Comparison of ENCODE assay signal across 8 cellular contexts in the genomic region with DNA sequence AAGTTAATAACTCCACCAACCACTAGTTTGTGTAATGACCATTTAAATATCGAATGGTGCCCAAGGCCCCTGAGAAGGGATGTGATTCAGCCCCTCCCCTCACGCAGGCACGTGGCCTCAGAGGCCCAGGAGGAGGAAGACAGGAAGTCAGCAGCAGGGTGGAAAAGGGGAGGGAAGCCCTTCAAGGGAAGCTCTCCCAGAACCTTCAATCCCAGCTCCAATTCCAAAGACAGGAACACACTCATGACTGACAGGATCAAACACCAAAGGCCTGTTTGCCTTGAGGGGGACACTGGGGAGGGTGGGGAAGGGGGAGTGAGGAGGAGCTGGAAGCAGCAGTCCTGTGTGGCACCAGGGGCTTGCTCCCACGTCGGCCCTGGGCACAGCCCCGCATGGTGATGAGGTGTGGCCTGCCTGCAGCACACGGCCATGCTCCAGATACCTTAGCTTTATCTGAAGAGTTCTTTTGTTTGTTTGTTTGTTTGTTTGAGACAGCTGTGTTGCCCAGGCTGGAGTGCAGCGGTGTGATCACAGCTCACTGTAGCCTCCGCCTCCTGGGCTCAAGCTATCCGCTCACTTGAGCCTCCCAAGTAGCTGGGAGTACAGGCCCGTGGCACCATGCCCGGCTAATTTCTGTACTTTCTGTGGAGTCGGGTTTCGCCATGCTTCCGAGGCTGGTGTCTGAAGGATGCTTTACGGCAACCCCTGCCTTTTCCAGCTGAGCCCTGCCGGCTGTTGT.
DNase-seq lines count a peak whose midpoint lies in the region; ATAC-seq and TF ChIP-seq lines count a peak whose summit lies in the region.

No MANE protein-coding gene starts in this region.

- no peak overlapping the region for H2AFZ ChIP-seq in DND-41 (ENCODE audit: low read depth, low read length)

- peaks cover 96% of the 10 kb centered on the region for H4K20me1 ChIP-seq in DND-41 (ENCODE audit: insufficient read depth, low read length)

- H3K27me3 Mint-ChIP-seq in activated naive CD8-positive, alpha-beta T cell treated with anti-CD3 and anti-CD28 coated beads, Interleukin-2, amount 50 U/mL, for 24 hours = no peaks in the 10 kb centered on the region
- peaks cover 8 to 28% (median 27%) of the 10 kb centered on the region in 3 donors for H3K27me3 Mint-ChIP-seq in immature natural killer cell (ENCODE audit: low read depth in 3 of 3)

- H3K27ac Mint-ChIP-seq in activated naive CD8-positive, alpha-beta T cell treated with anti-CD3 and anti-CD28 coated beads, Interleukin-2, amount 50 U/mL, for 24 hours = peak overlapping the region; percentile 76
- H3K27ac Mint-ChIP-seq in immature natural killer cell = peak overlapping the region; percentile 4 to 83 (median 62)

- H3K4me2 ChIP-seq in DND-41 (ENCODE audit: insufficient read depth, low read length) = no peak overlapping the region

- peak overlapping the region; percentile 34; the same call in 1 of the 2 replicates for H3K27ac ChIP-seq in DND-41 (ENCODE audit: low read length)

- no peaks in the 10 kb centered on the region for H3K9me3 Mint-ChIP-seq in activated naive CD8-positive, alpha-beta T cell treated with anti-CD3 and anti-CD28 coated beads, Interleukin-2, amount 50 U/mL, for 24 hours
- H3K9me3 Mint-ChIP-seq in immature natural killer cell = no peaks in the 10 kb centered on the region

- peaks cover 23% of the 10 kb centered on the region for H3K36me3 Mint-ChIP-seq in activated naive CD8-positive, alpha-beta T cell treated with anti-CD3 and anti-CD28 coated beads, Interleukin-2, amount 50 U/mL, for 24 hours (ENCODE audit: low read depth)
- H3K36me3 Mint-ChIP-seq in immature natural killer cell = no peaks in the 10 kb centered on the region

- H3K4me3 ChIP-seq in DND-41 (ENCODE audit: low read depth in 1 of 2, low read length in 2 of 2) = no peak overlapping the region

- TF ChIP-seq CTCF in DND-41 (IDR thresholded peaks at IDR 0.05; ENCODE audit: borderline replicate concordance, extremely low read depth, low read length, poor library complexity, severe bottlenecking) = no peak

- H3K4me1 ChIP-seq in DND-41 (ENCODE audit: insufficient read depth, low read length) = peaks cover 58% of the 10 kb centered on the region

- ATAC-seq in DND-41 (ENCODE audit: insufficient read depth, low read depth) (peak; percentile 52; the same call in 1 of the 3 replicates), HG02588 (IDR thresholded peaks at IDR 0.05; ENCODE audit: unreplicated experiment) (no peak), GM19452 (IDR thresholded peaks at IDR 0.05; ENCODE audit: unreplicated experiment) (no peak)
- ATAC-seq in activated naive CD8-positive, alpha-beta T cell treated with anti-CD3 and anti-CD28 coated beads, Interleukin-2, amount 50 U/mL, for 24 hours = no peak

- H3K9ac ChIP-seq in DND-41 (ENCODE audit: low read depth, low read length) = no peak overlapping the region

- peaks cover 53% of the 10 kb centered on the region for H3K36me3 ChIP-seq in DND-41 (ENCODE audit: insufficient read depth, low read length)

- no peaks in the 10 kb centered on the region for H3K9me3 ChIP-seq in DND-41 (ENCODE audit: insufficient read depth, low read length, severe bottlenecking)

- peaks cover 94% of the 10 kb centered on the region for H3K4me1 Mint-ChIP-seq in activated naive CD8-positive, alpha-beta T cell treated with anti-CD3 and anti-CD28 coated beads, Interleukin-2, amount 50 U/mL, for 24 hours
- peaks cover 88 to 91% of the 10 kb centered on the region in 2 donors for H3K4me1 Mint-ChIP-seq in immature natural killer cell

- DNase-seq in DND-41 = no peak
- DNase-seq in NCI-H2107 (lab: John Stamatoyannopoulos, UW) = peak; percentile 69
- DNase-seq in activated naive CD8-positive, alpha-beta T cell treated with anti-CD3 and anti-CD28 coated beads, Interleukin-2, amount 50 U/mL, for 24 hours = no peak
- no peak for DNase-seq in immature natural killer cell
- DNase-seq in Ammon's horn (ENCODE audit: low spot score) = no peak
- DNase-seq in hypothalamus (lab: John Stamatoyannopoulos, UW) = no peak

- H3K4me3 Mint-ChIP-seq in activated naive CD8-positive, alpha-beta T cell treated with anti-CD3 and anti-CD28 coated beads, Interleukin-2, amount 50 U/mL, for 24 hours = no peak overlapping the region
- peak overlapping the region in 3 of 5 donors; percentile 40 to 59 (median 44) for H3K4me3 Mint-ChIP-seq in immature natural killer cell

- H3K27me3 ChIP-seq in DND-41 (ENCODE audit: insufficient read depth, low read length, poor library complexity) = no peaks in the 10 kb centered on the region

- peaks cover 100% of the 10 kb centered on the region for H3K79me2 ChIP-seq in DND-41 (ENCODE audit: insufficient read depth, low read length)
